ENCODE assay signal across 1 cellular context in the genomic region with DNA sequence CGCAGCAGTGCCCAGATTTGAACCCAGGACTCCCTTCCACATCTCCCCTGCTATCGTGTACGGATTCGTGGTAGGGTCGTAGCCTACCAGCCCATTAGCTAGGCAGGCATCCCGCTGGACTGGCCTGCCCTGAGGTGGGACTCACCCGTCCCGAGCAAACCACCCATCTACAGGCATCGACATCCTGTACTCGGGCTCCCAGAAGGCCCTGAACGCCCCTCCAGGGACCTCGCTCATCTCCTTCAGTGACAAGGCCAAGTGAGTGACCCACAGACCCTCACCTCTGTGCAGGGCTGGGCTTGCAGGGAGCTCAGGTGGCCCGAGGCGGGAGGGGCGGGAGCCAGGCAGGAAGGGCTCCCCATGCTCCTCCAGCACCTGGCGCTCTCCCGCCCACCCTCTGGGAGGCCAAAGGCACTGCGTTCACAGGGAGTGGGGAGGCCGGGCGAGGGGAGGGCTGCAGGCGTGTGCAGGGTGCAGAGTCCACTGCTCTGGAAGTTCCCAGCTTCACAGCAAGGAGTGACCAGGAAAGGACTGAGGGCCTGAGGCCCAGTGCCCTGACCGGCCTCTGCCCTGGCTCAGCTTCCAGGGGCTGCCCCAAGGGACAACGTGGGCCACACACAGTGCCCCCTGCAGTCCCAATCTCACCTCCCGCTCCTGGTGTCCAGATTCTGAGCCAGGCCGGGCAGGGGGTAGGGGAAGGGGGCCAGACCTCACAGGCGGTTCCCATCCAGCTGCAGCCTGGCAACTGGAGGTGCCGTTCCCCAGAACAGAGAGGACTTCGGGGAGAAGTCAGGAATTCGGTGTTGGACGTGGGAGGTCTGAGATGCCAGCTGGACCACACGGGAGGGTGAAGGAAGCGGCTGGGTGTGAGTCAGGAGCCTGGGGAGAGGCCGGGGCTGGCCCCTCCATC.
A peak's percentile ranks its signal among the peaks of the same experiment; 100 is the strongest.
TF ChIP-seq lines count a peak whose summit lies in the region.

No MANE protein-coding gene starts in this region.

TF ChIP-seq in HepG2, 621 proteins besides CTCF, POLR2A, EP300 and RAD21 (continued from another document and continues in another):
- TF ChIP-seq PBX3 (CRISPR knock-in tag; IDR thresholded peaks at IDR 0.05; ENCODE audit: borderline replicate concordance): no peak
- TF ChIP-seq RFXANK (CRISPR knock-in tag; IDR thresholded peaks at IDR 0.05): no peak
- peak; percentile 38; the same call in 1 of the 2 replicates for TF ChIP-seq SIX4 (CRISPR knock-in tag; IDR thresholded peaks at IDR 0.05)
- no peak; the same call in 1 of the 2 replicates for TF ChIP-seq ZBTB8A (CRISPR knock-in tag; IDR thresholded peaks at IDR 0.05; ENCODE audit: borderline replicate concordance, low read depth)
- TF ChIP-seq, protein P1, sequence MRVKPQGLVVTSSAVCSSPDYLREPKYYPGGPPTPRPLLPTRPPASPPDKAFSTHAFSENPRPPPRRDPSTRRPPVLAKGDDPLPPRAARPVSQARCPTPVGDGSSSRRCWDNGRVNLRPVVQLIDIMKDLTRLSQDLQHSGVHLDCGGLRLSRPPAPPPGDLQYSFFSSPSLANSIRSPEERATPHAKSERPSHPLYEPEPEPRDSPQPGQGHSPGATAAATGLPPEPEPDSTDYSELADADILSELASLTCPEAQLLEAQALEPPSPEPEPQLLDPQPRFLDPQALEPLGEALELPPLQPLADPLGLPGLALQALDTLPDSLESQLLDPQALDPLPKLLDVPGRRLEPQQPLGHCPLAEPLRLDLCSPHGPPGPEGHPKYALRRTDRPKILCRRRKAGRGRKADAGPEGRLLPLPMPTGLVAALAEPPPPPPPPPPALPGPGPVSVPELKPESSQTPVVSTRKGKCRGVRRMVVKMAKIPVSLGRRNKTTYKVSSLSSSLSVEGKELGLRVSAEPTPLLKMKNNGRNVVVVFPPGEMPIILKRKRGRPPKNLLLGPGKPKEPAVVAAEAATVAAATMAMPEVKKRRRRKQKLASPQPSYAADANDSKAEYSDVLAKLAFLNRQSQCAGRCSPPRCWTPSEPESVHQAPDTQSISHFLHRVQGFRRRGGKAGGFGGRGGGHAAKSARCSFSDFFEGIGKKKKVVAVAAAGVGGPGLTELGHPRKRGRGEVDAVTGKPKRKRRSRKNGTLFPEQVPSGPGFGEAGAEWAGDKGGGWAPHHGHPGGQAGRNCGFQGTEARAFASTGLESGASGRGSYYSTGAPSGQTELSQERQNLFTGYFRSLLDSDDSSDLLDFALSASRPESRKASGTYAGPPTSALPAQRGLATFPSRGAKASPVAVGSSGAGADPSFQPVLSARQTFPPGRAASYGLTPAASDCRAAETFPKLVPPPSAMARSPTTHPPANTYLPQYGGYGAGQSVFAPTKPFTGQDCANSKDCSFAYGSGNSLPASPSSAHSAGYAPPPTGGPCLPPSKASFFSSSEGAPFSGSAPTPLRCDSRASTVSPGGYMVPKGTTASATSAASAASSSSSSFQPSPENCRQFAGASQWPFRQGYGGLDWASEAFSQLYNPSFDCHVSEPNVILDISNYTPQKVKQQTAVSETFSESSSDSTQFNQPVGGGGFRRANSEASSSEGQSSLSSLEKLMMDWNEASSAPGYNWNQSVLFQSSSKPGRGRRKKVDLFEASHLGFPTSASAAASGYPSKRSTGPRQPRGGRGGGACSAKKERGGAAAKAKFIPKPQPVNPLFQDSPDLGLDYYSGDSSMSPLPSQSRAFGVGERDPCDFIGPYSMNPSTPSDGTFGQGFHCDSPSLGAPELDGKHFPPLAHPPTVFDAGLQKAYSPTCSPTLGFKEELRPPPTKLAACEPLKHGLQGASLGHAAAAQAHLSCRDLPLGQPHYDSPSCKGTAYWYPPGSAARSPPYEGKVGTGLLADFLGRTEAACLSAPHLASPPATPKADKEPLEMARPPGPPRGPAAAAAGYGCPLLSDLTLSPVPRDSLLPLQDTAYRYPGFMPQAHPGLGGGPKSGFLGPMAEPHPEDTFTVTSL (CRISPR knock-in tag; IDR thresholded peaks at IDR 0.05; ENCODE audit: borderline replicate concordance): peak; percentile 89
- TF ChIP-seq GABPB1 (CRISPR knock-in tag; IDR thresholded peaks at IDR 0.05): peak; percentile 89
- peak; percentile 98 for TF ChIP-seq UBTF (CRISPR knock-in tag; IDR thresholded peaks at IDR 0.05)
- TF ChIP-seq, protein P2, sequence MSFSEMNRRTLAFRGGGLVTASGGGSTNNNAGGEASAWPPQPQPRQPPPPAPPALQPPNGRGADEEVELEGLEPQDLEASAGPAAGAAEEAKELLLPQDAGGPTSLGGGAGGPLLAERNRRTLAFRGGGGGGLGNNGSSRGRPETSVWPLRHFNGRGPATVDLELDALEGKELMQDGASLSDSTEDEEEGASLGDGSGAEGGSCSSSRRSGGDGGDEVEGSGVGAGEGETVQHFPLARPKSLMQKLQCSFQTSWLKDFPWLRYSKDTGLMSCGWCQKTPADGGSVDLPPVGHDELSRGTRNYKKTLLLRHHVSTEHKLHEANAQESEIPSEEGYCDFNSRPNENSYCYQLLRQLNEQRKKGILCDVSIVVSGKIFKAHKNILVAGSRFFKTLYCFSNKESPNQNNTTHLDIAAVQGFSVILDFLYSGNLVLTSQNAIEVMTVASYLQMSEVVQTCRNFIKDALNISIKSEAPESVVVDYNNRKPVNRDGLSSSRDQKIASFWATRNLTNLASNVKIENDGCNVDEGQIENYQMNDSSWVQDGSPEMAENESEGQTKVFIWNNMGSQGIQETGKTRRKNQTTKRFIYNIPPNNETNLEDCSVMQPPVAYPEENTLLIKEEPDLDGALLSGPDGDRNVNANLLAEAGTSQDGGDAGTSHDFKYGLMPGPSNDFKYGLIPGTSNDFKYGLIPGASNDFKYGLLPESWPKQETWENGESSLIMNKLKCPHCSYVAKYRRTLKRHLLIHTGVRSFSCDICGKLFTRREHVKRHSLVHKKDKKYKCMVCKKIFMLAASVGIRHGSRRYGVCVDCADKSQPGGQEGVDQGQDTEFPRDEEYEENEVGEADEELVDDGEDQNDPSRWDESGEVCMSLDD (CRISPR knock-in tag; IDR thresholded peaks at IDR 0.05; ENCODE audit: borderline replicate concordance): no peak
- no peak for TF ChIP-seq SP140L (CRISPR knock-in tag; IDR thresholded peaks at IDR 0.05; ENCODE audit: borderline replicate concordance)
- TF ChIP-seq ZNF143 (CRISPR knock-in tag; IDR thresholded peaks at IDR 0.05): 0 out of 2 replicates have a peak, but pooled peaks have one; percentile 34
- TF ChIP-seq, protein P3, sequence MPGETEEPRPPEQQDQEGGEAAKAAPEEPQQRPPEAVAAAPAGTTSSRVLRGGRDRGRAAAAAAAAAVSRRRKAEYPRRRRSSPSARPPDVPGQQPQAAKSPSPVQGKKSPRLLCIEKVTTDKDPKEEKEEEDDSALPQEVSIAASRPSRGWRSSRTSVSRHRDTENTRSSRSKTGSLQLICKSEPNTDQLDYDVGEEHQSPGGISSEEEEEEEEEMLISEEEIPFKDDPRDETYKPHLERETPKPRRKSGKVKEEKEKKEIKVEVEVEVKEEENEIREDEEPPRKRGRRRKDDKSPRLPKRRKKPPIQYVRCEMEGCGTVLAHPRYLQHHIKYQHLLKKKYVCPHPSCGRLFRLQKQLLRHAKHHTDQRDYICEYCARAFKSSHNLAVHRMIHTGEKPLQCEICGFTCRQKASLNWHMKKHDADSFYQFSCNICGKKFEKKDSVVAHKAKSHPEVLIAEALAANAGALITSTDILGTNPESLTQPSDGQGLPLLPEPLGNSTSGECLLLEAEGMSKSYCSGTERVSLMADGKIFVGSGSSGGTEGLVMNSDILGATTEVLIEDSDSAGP (CRISPR knock-in tag; IDR thresholded peaks at IDR 0.05; ENCODE audit: borderline replicate concordance): peak; percentile 97
- TF ChIP-seq REL (CRISPR knock-in tag; conservative IDR thresholded peaks at IDR 0.05): no peak
- TF ChIP-seq ADNP (CRISPR knock-in tag; IDR thresholded peaks at IDR 0.05): no peak
- 0 out of 2 replicates have a peak, but pooled peaks have one; percentile 73 for TF ChIP-seq MTF2 (CRISPR knock-in tag; IDR thresholded peaks at IDR 0.05; ENCODE audit: borderline replicate concordance)
- TF ChIP-seq PRDM15 (CRISPR knock-in tag; IDR thresholded peaks at IDR 0.05): no peak
- TF ChIP-seq E2F2 (CRISPR knock-in tag; IDR thresholded peaks at IDR 0.05; ENCODE audit: borderline replicate concordance): no peak; the same call in 1 of the 2 replicates
- 0 out of 2 replicates have a peak, but pooled peaks have one; percentile 30 for TF ChIP-seq ZBTB37 (CRISPR knock-in tag; IDR thresholded peaks at IDR 0.05)
- TF ChIP-seq ZNF790 (CRISPR knock-in tag; IDR thresholded peaks at IDR 0.05; ENCODE audit: borderline replicate concordance): peak; percentile 85; the same call in 1 of the 2 replicates
- peak; percentile 99 for TF ChIP-seq ZFX (CRISPR knock-in tag; IDR thresholded peaks at IDR 0.05; ENCODE audit: low read depth)
- TF ChIP-seq, protein P4, sequence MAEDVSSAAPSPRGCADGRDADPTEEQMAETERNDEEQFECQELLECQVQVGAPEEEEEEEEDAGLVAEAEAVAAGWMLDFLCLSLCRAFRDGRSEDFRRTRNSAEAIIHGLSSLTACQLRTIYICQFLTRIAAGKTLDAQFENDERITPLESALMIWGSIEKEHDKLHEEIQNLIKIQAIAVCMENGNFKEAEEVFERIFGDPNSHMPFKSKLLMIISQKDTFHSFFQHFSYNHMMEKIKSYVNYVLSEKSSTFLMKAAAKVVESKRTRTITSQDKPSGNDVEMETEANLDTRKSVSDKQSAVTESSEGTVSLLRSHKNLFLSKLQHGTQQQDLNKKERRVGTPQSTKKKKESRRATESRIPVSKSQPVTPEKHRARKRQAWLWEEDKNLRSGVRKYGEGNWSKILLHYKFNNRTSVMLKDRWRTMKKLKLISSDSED (CRISPR knock-in tag; IDR thresholded peaks at IDR 0.05): no peak
- TF ChIP-seq GZF1 (CRISPR knock-in tag; IDR thresholded peaks at IDR 0.05): no peak; the same call in 1 of the 2 replicates
- no peak for TF ChIP-seq KLF15 (CRISPR knock-in tag; IDR thresholded peaks at IDR 0.05; ENCODE audit: borderline replicate concordance)
- peak; percentile 99; the same call in 1 of the 2 replicates for TF ChIP-seq ZNF788 (CRISPR knock-in tag; IDR thresholded peaks at IDR 0.05; ENCODE audit: borderline replicate concordance)
- peak; percentile 91 for TF ChIP-seq KAT8 (CRISPR knock-in tag; IDR thresholded peaks at IDR 0.05)
- peak; percentile 95 for TF ChIP-seq ZNF607 (CRISPR knock-in tag; IDR thresholded peaks at IDR 0.05; ENCODE audit: borderline replicate concordance)
- TF ChIP-seq ZNF549 (CRISPR knock-in tag; IDR thresholded peaks at IDR 0.05): no peak; the same call in 1 of the 2 replicates
- TF ChIP-seq RAD51 (IDR thresholded peaks at IDR 0.05; ENCODE audit: borderline replicate concordance): no peak
